Comparison of ENCODE assay signal across 8 cellular contexts in the genomic region with DNA sequence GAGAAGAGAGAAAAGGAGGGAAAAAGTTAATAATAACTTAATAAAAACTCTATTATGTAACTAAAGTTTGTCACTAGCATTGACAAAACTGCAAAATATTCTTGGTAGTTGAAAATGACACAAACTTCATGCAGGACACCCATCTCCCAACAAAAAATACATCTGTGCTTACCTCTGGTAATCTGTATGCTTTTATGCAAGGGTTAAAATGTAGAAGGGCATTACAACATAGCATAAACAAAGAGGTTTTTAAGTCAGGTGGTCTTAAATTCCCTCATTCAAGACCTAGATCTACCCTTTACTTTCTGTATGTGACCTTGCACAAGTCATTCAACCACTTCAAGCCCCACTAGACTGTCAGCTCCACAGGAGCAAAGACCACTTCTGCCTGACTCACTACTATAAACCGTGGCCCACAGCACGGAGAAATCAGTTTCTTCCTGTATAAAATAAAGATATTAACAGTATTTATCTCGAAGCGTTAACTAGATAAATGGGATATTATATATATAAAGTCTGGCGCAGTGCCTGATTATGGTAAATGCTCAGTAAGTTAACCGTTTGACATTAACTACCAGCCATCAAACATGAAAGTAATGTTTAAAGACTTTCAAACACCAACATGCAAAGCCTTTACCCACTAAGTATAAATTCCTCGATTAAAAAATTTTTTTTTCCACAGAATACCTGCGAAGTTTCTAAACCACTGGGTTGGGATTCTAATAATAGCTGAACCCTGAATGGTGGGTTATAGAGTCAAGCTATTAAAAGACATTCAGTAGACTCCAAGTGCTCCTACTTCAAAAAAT. TPM values are rescaled to one million over a fixed set of nuclear protein-coding genes. Genes with fewer than 3 reads are reported as not detected.
DNase-seq lines count a peak whose midpoint lies in the region; ATAC-seq, FAIRE-seq and TF ChIP-seq lines count a peak whose summit lies in the region.

No MANE protein-coding gene starts in this region.

- DNase-seq in body of pancreas (no peak), lung (ENCODE audit: low spot score) (no peak), H54 (ENCODE audit: insufficient read length, low spot score) (no peak), NCI-H2171 treated with DMSO at 0.1 percent for 48 hours (lab: John Stamatoyannopoulos, UW) (no peak), NCI-H774 (lab: John Stamatoyannopoulos, UW) (no peak)

- H3K36me3 ChIP-seq in BLaER1 (no peaks in the 10 kb centered on the region), KMS-11 (ENCODE audit: insufficient read depth) (no peaks in the 10 kb centered on the region), body of pancreas (replicated peaks in 1 of 2; ENCODE audit: insufficient read depth in 1 of 2, low read depth in 2 of 2) (no peaks in the 10 kb centered on the region), lung (ENCODE audit: control insufficient read depth in 2 of 2, insufficient read depth in 2 of 2, low read length in 2 of 2) (no peaks in the 10 kb centered on the region), urinary bladder (ENCODE audit: insufficient read depth) (no peaks in the 10 kb centered on the region)

- ATAC-seq in body of pancreas (no peak), lung (ENCODE audit: insufficient read depth, low FRiP score) (no peak)

- TF ChIP-seq POLR2A in body of pancreas (IDR thresholded peaks at IDR 0.05) (no peak), H54 (IDR thresholded peaks at IDR 0.05; ENCODE audit: low read depth, low read length) (no peak)

- H3K4me1 ChIP-seq in BLaER1 (peaks cover 21% of the 10 kb centered on the region), KMS-11 (ENCODE audit: low read depth, poor library complexity, severe bottlenecking) (peaks cover 23% of the 10 kb centered on the region), body of pancreas (peaks cover 30% of the 10 kb centered on the region), lung (ENCODE audit: control insufficient read depth in 2 of 2, insufficient read depth in 2 of 2, low read length in 2 of 2) (peaks cover 3 to 9% of the 10 kb centered on the region in 2 donors), urinary bladder (ENCODE audit: insufficient read depth) (no peaks in the 10 kb centered on the region)

- peak overlapping the region; percentile 97 for H3K27ac ChIP-seq in BLaER1
- peak overlapping the region; percentile 97; the same call in 1 of the 2 replicates for H3K27ac ChIP-seq in KMS-11
- H3K27ac ChIP-seq in body of pancreas: peak overlapping the region in 3 of 4 donors; percentile 94 to 99 (median 98)
- peak overlapping the region in 1 of 2 donors; percentile 100 for H3K27ac ChIP-seq in lung (ENCODE audit: low read depth in 1 of 2, low read length in 1 of 2)
- H3K27ac ChIP-seq in urinary bladder (ENCODE audit: low read depth): no peak overlapping the region

- intact Hi-C loops in body of pancreas (cut with DNase I): no loop called here

- H3K9ac ChIP-seq in BLaER1 (peak overlapping the region; percentile 95), KMS-11 (peak overlapping the region; percentile 97; the same call in 1 of the 2 replicates)

- 1 to 2% methylated on average over 8 of the region's 8 CpGs for WGBS in body of pancreas, 2 donors
- WGBS in lung, 2 donors: 11% methylated on average over 8 of the region's 8 CpGs
- WGBS in urinary bladder: 7% methylated on average over 8 of the region's 8 CpGs

- H3K4me3 ChIP-seq in BLaER1 (peak overlapping the region; percentile 94), KMS-11 (IDR thresholded peaks at IDR 0.05; ENCODE audit: insufficient read depth, low read depth, low read length) (no peak overlapping the region), body of pancreas (peak overlapping the region; percentile 15 to 64), lung (peak overlapping the region; percentile 97), urinary bladder (ENCODE audit: low read depth, low read length) (peak overlapping the region; percentile 100)

- peaks cover 23% of the 10 kb centered on the region for H3K9me3 ChIP-seq in BLaER1
- no peaks in the 10 kb centered on the region for H3K9me3 ChIP-seq in body of pancreas
- no peaks in the 10 kb centered on the region for H3K9me3 ChIP-seq in lung (ENCODE audit: control insufficient read depth in 2 of 2, insufficient read depth in 1 of 2, low read length in 1 of 2)

- H2AFZ ChIP-seq in KMS-11 (ENCODE audit: low read depth): peak overlapping the region; percentile 41; the same call in 1 of the 2 replicates

- peaks cover 8% of the 10 kb centered on the region for H4K20me1 ChIP-seq in BLaER1
- H4K20me1 ChIP-seq in KMS-11 (ENCODE audit: insufficient read depth): no peaks in the 10 kb centered on the region

- FAIRE-seq in H54 (lab: Jason Lieb, UNC): no peak

- TF ChIP-seq CTCF in KMS-11 (conservative IDR thresholded peaks at IDR 0.05; ENCODE audit: low read depth, low read length) (no peak), body of pancreas (IDR thresholded peaks at IDR 0.05) (no peak), lung (IDR thresholded peaks at IDR 0.05; ENCODE audit: control extremely low read depth, extremely low read depth) (no peak)

- H3K27me3 ChIP-seq in BLaER1: no peaks in the 10 kb centered on the region
- no peaks in the 10 kb centered on the region for H3K27me3 ChIP-seq in KMS-11 (ENCODE audit: insufficient read depth, low read depth)
- no peaks in the 10 kb centered on the region for H3K27me3 ChIP-seq in body of pancreas
- H3K27me3 ChIP-seq in lung (ENCODE audit: control insufficient read depth, insufficient read depth): no peaks in the 10 kb centered on the region

- H3K79me2 ChIP-seq in KMS-11 (ENCODE audit: insufficient read depth, low read depth): peaks cover 11% of the 10 kb centered on the region; the same call in 1 of the 2 replicates

- H3K4me2 ChIP-seq in BLaER1 (peak overlapping the region; percentile 89), KMS-11 (peak overlapping the region; percentile 97)

RNA-seq across cellular contexts. Expression of a gene that starts 2.0 kb away (rescaled TPM):
- total RNA-seq in body of pancreas (10 to 100 TPM in 1 of 2 donors, 1 to 10 TPM in 1; 5.3 to 13.5 TPM), lung (10 to 100 TPM; 21.4 to 23.9 TPM), urinary bladder (31.1 TPM)
- polyA plus RNA-seq in lung (1 to 10 TPM; 4.0 to 5.8 TPM), urinary bladder (13.7 TPM)
